Comparison of ENCODE assay signal across 1 cellular context in the genomic region with DNA sequence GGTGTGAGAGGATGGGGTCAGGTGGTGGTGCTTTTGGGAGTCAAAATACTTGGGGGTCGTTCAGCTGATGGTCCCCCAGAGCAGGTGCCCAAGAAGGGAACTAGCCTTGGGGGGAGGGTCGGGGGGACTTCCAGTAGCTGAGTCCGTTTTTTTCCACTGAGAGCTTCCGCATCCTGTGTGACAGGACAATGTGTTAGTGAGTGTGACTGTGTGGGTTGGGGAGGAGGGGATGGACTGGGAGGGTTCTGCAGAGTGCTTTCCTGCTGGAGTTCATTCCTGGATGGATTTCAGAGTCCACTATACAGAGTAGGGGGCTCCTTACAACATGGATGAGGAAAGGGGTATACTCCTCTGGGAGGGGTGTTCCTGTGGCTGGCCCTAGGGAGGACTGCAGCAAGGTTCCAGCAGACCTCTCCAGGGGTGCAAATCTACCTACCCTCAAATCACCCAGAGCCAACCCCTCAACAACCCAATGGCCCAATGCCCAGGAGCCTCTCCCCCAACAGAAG.
TF ChIP-seq lines count a peak whose summit lies in the region.

No MANE protein-coding gene starts in this region.

TF ChIP-seq in GM23338, 12 proteins besides CTCF, POLR2A, EP300 and RAD21 (continued from another document):
- TF ChIP-seq ZNF462 (CRISPR knock-in tag; IDR thresholded peaks at IDR 0.05) (no peak), POLR2AphosphoS5 (IDR thresholded peaks at IDR 0.05; ENCODE audit: low read depth) (no peak), ETS1 (IDR thresholded peaks at IDR 0.05) (no peak)
